In the genomic region with DNA sequence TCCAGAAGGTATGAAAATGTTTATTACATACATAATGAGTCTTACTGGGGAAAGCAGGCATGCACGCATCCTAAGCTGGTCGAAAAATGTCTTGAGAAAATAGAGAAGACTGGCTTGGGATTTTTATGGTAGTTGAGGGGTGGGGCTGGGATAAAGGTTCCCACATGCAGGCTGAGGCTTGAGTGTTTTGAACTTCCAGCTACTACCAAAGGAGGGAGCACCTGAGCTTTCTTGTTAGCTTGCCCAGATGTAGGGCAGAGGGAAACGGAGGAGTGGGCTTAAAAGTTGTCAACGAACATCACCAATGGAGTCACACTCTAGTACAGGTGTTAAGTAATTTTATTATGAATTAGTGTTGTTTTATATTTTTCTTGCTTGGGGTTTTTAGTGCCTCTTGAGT, we compare ENCODE assay signal across 8 cellular contexts. TPM values are rescaled to one million over a fixed set of nuclear protein-coding genes. Genes with fewer than 3 reads are reported as not detected.
DNase-seq lines count a peak whose midpoint lies in the region; ATAC-seq and TF ChIP-seq lines count a peak whose summit lies in the region.

No MANE protein-coding gene starts in this region.

- H3K4me3 ChIP-seq in GM12864 (ENCODE audit: low read depth, low read length), result no peak overlapping the region

- peak; percentile 71 for ATAC-seq in HG03039 (IDR thresholded peaks at IDR 0.05; ENCODE audit: unreplicated experiment)
- ATAC-seq in SK-N-SH treated with all-trans-retinoic acid at 6 μM for 48 hours, result peak; percentile 69
- ATAC-seq in HG02588 (IDR thresholded peaks at IDR 0.05; ENCODE audit: unreplicated experiment), result no peak
- no peak for ATAC-seq in stimulated activated memory B cell treated with anti-CD40 and anti-IgM and Interleukin-4, amounts not matched to agents 10 μg/mL and 1 μg/mL and 100 μg/mL, for 72 hours
- no peak for ATAC-seq in GM21515 (IDR thresholded peaks at IDR 0.05; ENCODE audit: unreplicated experiment)

- TF ChIP-seq CTCF in GM12864 (IDR thresholded peaks at IDR 0.05; ENCODE audit: low read depth, low read length, missing control alignments), result peak; percentile 63

- H3K27me3 Mint-ChIP-seq in stimulated activated memory B cell treated with anti-CD40 and anti-IgM and Interleukin-4, amounts not matched to agents 10 μg/mL and 1 μg/mL and 100 μg/mL, for 72 hours, result peaks cover 8% of the 10 kb centered on the region

- no peaks in the 10 kb centered on the region for H3K4me1 Mint-ChIP-seq in stimulated activated memory B cell treated with anti-CD40 and anti-IgM and Interleukin-4, amounts not matched to agents 10 μg/mL and 1 μg/mL and 100 μg/mL, for 72 hours

- DNase-seq in GM12864 (ENCODE audit: low read depth), result no peak
- DNase-seq in lung microvascular endothelial cell (ENCODE audit: low read depth in 2 of 2), result peak; percentile 37 to 41
- no peak for DNase-seq in hippocampal formation (lab: John Stamatoyannopoulos, UW)

- peaks cover 5% of the 10 kb centered on the region for H3K9me3 Mint-ChIP-seq in stimulated activated memory B cell treated with anti-CD40 and anti-IgM and Interleukin-4, amounts not matched to agents 10 μg/mL and 1 μg/mL and 100 μg/mL, for 72 hours

- no peak overlapping the region for H3K27ac Mint-ChIP-seq in stimulated activated memory B cell treated with anti-CD40 and anti-IgM and Interleukin-4, amounts not matched to agents 10 μg/mL and 1 μg/mL and 100 μg/mL, for 72 hours

- no peak overlapping the region for H3K4me3 Mint-ChIP-seq in stimulated activated memory B cell treated with anti-CD40 and anti-IgM and Interleukin-4, amounts not matched to agents 10 μg/mL and 1 μg/mL and 100 μg/mL, for 72 hours

- no peaks in the 10 kb centered on the region for H3K36me3 Mint-ChIP-seq in stimulated activated memory B cell treated with anti-CD40 and anti-IgM and Interleukin-4, amounts not matched to agents 10 μg/mL and 1 μg/mL and 100 μg/mL, for 72 hours

TF ChIP-seq in SK-N-SH treated with all-trans-retinoic acid at 6 μM for 48 hours, 23 proteins besides CTCF, POLR2A, EP300 and RAD21:
- TF ChIP-seq ZFP30 (CRISPR knock-in tag; IDR thresholded peaks at IDR 0.05) (no peak), TCF4 (CRISPR knock-in tag; IDR thresholded peaks at IDR 0.05; ENCODE audit: borderline replicate concordance) (no peak), ZNF70 (CRISPR knock-in tag; IDR thresholded peaks at IDR 0.05) (no peak), PPARA (CRISPR knock-in tag; IDR thresholded peaks at IDR 0.05; ENCODE audit: borderline replicate concordance) (no peak), ZFP3 (CRISPR knock-in tag; IDR thresholded peaks at IDR 0.05) (no peak), ZNF8 (CRISPR knock-in tag; IDR thresholded peaks at IDR 0.05) (no peak), SNAI2 (CRISPR knock-in tag; IDR thresholded peaks at IDR 0.05) (no peak), CSDC2 (CRISPR knock-in tag; IDR thresholded peaks at IDR 0.05) (no peak), PATZ1 (CRISPR knock-in tag; IDR thresholded peaks at IDR 0.05; ENCODE audit: borderline replicate concordance) (no peak), ESRRG (CRISPR knock-in tag; IDR thresholded peaks at IDR 0.05) (no peak), ZC3H10 (CRISPR knock-in tag; IDR thresholded peaks at IDR 0.05) (no peak), ZNF565 (CRISPR knock-in tag; conservative IDR thresholded peaks at IDR 0.05; ENCODE audit: low read depth) (no peak), BACH2 (CRISPR knock-in tag; IDR thresholded peaks at IDR 0.05; ENCODE audit: borderline replicate concordance) (no peak), ISL1 (CRISPR knock-in tag; IDR thresholded peaks at IDR 0.05) (no peak), OSR1 (CRISPR knock-in tag; IDR thresholded peaks at IDR 0.05) (no peak), GLIS3 (CRISPR knock-in tag; IDR thresholded peaks at IDR 0.05) (no peak), RARB (CRISPR knock-in tag; IDR thresholded peaks at IDR 0.05) (no peak)
- TF ChIP-seq, protein P1, sequence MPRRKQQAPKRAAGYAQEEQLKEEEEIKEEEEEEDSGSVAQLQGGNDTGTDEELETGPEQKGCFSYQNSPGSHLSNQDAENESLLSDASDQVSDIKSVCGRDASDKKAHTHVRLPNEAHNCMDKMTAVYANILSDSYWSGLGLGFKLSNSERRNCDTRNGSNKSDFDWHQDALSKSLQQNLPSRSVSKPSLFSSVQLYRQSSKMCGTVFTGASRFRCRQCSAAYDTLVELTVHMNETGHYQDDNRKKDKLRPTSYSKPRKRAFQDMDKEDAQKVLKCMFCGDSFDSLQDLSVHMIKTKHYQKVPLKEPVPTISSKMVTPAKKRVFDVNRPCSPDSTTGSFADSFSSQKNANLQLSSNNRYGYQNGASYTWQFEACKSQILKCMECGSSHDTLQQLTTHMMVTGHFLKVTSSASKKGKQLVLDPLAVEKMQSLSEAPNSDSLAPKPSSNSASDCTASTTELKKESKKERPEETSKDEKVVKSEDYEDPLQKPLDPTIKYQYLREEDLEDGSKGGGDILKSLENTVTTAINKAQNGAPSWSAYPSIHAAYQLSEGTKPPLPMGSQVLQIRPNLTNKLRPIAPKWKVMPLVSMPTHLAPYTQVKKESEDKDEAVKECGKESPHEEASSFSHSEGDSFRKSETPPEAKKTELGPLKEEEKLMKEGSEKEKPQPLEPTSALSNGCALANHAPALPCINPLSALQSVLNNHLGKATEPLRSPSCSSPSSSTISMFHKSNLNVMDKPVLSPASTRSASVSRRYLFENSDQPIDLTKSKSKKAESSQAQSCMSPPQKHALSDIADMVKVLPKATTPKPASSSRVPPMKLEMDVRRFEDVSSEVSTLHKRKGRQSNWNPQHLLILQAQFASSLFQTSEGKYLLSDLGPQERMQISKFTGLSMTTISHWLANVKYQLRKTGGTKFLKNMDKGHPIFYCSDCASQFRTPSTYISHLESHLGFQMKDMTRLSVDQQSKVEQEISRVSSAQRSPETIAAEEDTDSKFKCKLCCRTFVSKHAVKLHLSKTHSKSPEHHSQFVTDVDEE (CRISPR knock-in tag; IDR thresholded peaks at IDR 0.05), result no peak
- TF ChIP-seq, protein P2, sequence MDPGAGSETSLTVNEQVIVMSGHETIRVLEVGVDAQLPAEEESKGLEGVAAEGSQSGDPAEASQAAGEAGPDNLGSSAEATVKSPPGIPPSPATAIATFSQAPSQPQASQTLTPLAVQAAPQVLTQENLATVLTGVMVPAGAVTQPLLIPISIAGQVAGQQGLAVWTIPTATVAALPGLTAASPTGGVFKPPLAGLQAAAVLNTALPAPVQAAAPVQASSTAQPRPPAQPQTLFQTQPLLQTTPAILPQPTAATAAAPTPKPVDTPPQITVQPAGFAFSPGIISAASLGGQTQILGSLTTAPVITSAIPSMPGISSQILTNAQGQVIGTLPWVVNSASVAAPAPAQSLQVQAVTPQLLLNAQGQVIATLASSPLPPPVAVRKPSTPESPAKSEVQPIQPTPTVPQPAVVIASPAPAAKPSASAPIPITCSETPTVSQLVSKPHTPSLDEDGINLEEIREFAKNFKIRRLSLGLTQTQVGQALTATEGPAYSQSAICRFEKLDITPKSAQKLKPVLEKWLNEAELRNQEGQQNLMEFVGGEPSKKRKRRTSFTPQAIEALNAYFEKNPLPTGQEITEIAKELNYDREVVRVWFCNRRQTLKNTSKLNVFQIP (CRISPR knock-in tag; IDR thresholded peaks at IDR 0.05; ENCODE audit: borderline replicate concordance, low read depth), result no peak
- TF ChIP-seq, protein P3, sequence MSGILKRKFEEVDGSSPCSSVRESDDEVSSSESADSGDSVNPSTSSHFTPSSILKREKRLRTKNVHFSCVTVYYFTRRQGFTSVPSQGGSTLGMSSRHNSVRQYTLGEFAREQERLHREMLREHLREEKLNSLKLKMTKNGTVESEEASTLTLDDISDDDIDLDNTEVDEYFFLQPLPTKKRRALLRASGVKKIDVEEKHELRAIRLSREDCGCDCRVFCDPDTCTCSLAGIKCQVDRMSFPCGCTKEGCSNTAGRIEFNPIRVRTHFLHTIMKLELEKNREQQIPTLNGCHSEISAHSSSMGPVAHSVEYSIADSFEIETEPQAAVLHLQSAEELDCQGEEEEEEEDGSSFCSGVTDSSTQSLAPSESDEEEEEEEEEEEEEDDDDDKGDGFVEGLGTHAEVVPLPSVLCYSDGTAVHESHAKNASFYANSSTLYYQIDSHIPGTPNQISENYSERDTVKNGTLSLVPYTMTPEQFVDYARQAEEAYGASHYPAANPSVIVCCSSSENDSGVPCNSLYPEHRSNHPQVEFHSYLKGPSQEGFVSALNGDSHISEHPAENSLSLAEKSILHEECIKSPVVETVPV (CRISPR knock-in tag; IDR thresholded peaks at IDR 0.05), result no peak

RNA-seq across cellular contexts. Expression of gene SRPX, which starts 39.6 kb away (rescaled TPM):
- 99.4 and 108 TPM in 2 replicates for total RNA-seq in lung microvascular endothelial cell

Comparison
In these comparisons a context has a peak if more than half of its experiments do, and no peak if none do; other contexts are left out.
1. DNase-seq: peak in lung microvascular endothelial cell (2 of 2); none in GM12864 (single experiment) and hippocampal formation (0 of 2).
2. ATAC-seq: peak in HG03039 (single experiment) and SK-N-SH treated with all-trans-retinoic acid at 6 μM for 48 hours (single experiment); none in HG02588 (single experiment), stimulated activated memory B cell treated with anti-CD40 and anti-IgM and Interleukin-4, amounts not matched to agents 10 μg/mL and 1 μg/mL and 100 μg/mL, for 72 hours (single experiment) and GM21515 (single experiment).